1 cellular context compared by ENCODE assay signal in the genomic region with DNA sequence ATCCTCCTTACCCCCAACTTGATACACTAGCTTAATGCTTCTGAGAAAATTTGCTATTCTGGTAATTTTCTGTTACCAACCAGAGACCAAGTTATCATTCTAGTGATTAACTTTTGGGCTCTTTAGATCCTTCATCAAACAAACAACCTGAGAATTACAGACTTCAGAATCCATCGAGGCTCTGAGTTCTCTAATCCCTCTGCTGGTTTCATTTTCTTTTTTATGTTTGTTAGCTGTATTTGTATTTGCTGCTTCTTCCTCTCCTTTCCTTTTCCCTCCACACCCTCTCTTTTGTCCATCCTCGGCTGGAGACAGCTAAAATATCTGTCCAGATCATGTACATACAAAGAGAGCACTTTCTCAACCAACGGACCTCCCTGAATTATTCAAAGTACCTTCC.
TF ChIP-seq lines count a peak whose summit lies in the region.

No MANE protein-coding gene starts in this region.

TF ChIP-seq in HepG2, 621 proteins besides CTCF, POLR2A, EP300 and RAD21 (continued from another document):
- TF ChIP-seq, protein P1, sequence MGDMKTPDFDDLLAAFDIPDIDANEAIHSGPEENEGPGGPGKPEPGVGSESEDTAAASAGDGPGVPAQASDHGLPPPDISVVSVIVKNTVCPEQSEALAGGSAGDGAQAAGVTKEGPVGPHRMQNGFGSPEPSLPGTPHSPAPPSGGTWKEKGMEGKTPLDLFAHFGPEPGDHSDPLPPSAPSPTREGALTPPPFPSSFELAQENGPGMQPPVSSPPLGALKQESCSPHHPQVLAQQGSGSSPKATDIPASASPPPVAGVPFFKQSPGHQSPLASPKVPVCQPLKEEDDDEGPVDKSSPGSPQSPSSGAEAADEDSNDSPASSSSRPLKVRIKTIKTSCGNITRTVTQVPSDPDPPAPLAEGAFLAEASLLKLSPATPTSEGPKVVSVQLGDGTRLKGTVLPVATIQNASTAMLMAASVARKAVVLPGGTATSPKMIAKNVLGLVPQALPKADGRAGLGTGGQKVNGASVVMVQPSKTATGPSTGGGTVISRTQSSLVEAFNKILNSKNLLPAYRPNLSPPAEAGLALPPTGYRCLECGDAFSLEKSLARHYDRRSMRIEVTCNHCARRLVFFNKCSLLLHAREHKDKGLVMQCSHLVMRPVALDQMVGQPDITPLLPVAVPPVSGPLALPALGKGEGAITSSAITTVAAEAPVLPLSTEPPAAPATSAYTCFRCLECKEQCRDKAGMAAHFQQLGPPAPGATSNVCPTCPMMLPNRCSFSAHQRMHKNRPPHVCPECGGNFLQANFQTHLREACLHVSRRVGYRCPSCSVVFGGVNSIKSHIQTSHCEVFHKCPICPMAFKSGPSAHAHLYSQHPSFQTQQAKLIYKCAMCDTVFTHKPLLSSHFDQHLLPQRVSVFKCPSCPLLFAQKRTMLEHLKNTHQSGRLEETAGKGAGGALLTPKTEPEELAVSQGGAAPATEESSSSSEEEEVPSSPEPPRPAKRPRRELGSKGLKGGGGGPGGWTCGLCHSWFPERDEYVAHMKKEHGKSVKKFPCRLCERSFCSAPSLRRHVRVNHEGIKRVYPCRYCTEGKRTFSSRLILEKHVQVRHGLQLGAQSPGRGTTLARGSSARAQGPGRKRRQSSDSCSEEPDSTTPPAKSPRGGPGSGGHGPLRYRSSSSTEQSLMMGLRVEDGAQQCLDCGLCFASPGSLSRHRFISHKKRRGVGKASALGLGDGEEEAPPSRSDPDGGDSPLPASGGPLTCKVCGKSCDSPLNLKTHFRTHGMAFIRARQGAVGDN (CRISPR knock-in tag; IDR thresholded peaks at IDR 0.05), result no peak
- TF ChIP-seq, protein P2, sequence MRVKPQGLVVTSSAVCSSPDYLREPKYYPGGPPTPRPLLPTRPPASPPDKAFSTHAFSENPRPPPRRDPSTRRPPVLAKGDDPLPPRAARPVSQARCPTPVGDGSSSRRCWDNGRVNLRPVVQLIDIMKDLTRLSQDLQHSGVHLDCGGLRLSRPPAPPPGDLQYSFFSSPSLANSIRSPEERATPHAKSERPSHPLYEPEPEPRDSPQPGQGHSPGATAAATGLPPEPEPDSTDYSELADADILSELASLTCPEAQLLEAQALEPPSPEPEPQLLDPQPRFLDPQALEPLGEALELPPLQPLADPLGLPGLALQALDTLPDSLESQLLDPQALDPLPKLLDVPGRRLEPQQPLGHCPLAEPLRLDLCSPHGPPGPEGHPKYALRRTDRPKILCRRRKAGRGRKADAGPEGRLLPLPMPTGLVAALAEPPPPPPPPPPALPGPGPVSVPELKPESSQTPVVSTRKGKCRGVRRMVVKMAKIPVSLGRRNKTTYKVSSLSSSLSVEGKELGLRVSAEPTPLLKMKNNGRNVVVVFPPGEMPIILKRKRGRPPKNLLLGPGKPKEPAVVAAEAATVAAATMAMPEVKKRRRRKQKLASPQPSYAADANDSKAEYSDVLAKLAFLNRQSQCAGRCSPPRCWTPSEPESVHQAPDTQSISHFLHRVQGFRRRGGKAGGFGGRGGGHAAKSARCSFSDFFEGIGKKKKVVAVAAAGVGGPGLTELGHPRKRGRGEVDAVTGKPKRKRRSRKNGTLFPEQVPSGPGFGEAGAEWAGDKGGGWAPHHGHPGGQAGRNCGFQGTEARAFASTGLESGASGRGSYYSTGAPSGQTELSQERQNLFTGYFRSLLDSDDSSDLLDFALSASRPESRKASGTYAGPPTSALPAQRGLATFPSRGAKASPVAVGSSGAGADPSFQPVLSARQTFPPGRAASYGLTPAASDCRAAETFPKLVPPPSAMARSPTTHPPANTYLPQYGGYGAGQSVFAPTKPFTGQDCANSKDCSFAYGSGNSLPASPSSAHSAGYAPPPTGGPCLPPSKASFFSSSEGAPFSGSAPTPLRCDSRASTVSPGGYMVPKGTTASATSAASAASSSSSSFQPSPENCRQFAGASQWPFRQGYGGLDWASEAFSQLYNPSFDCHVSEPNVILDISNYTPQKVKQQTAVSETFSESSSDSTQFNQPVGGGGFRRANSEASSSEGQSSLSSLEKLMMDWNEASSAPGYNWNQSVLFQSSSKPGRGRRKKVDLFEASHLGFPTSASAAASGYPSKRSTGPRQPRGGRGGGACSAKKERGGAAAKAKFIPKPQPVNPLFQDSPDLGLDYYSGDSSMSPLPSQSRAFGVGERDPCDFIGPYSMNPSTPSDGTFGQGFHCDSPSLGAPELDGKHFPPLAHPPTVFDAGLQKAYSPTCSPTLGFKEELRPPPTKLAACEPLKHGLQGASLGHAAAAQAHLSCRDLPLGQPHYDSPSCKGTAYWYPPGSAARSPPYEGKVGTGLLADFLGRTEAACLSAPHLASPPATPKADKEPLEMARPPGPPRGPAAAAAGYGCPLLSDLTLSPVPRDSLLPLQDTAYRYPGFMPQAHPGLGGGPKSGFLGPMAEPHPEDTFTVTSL (CRISPR knock-in tag; IDR thresholded peaks at IDR 0.05; ENCODE audit: borderline replicate concordance), result no peak
